Comparison of ENCODE assay signal across 1 cellular context in the genomic region with DNA sequence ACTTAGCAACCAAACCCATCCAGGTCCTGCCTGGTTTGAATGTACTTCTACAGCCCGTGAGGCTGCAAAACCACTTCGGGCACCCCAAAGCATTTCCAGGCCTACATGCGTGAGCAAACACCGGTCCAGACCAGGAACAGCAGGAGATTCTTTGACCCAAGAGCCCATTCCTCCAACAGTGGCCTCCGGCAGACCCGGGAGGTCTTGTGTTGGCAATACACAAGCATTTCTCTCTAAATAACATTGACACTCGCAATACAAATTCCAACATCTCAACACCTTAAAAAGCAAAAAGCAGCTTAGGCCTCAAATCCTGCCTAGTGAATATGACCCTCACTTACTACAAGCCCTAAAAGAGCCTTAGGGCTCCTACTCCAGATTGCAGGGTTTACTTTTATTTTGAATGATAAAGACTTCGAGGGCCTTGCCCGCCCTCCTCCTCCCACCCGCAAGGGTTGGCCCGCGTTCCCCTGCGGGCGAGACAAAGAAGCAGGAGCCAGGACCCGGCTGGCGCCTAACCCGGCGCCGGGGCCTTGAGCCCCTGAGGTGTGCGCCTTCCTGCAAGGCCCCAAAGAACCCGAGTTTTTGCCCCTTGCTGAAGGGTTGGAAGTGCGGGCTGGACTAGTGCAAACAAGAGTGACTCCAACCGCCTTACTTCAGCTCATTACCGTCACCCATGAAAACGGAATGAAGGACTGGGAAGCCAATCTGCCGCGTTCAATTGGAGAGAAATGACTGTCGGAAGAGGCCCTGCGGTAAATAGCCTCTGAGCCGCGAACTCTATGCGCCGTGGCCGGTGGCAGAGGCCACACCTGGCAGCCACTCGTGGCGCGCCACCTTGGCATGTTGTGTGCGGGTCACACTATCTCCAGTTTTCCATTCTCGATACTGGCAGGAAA.
TF ChIP-seq lines count a peak whose summit lies in the region.

No MANE protein-coding gene starts in this region.

TF ChIP-seq in WTC11, 78 proteins besides CTCF, POLR2A, EP300 and RAD21 (continued from another document):
- TF ChIP-seq FOXP4 (CRISPR knock-in tag; IDR thresholded peaks at IDR 0.05), result peak; percentile 42; the same call in 1 of the 2 replicates
- TF ChIP-seq ZNF423 (CRISPR knock-in tag; IDR thresholded peaks at IDR 0.05), result peak; percentile 20; the same call in 1 of the 2 replicates
- no peak for TF ChIP-seq ZNF532 (CRISPR knock-in tag; IDR thresholded peaks at IDR 0.05; ENCODE audit: borderline replicate concordance)
- no peak for TF ChIP-seq EMX1 (CRISPR knock-in tag; IDR thresholded peaks at IDR 0.05)
- peak; percentile 91 for TF ChIP-seq PRDM15 (CRISPR knock-in tag; IDR thresholded peaks at IDR 0.05)
- no peak for TF ChIP-seq ZNF671 (CRISPR knock-in tag; IDR thresholded peaks at IDR 0.05)
TF ChIP-seq in WTC11: peak in this region for 3.
